Comparison of ENCODE assay signal across 24 cellular contexts in the genomic region with DNA sequence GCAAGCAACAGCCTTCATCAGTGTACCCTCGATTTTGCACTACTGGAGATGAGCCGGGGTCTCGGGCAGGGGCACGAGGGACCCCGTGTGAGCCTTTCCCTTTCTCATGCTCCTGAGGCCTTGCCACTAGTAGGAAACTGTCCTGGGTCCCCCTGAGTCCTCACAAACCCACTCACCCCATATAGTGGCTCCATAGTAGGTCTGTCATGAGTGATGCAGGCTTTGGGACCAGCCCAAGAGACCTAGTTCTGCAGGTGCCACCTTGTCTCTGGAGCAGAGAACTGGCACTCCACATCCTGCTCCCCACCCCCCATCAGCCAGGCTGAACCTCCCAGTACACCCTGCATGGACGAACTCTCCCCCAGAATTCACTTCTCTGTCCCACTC.
"Had no signal": no experiment of that assay in that cellular context is flagged by ENCODE, and none has a peak within 500 bp of the region (broad histone marks: within the 10 kb centered on the region; RNA-seq: fewer than 3 reads in every experiment).

No MANE protein-coding gene starts in this region.

- H3K27ac ChIP-seq: body of pancreas, ovary, prostate gland, skin epidermis had no signal

- H3K9me3 Mint-ChIP-seq: activated naive CD4-positive, alpha-beta T cell treated with anti-CD3 and anti-CD28 coated beads, Interleukin-2, amount 50 U/mL, for 24 hours; activated T-helper 1 cell treated with anti-CD3 and anti-CD28 coated beads, Interleukin-12 subunit alpha, Interleukin-12 subunit beta, Interleukin-2, Interleukin-4 antibody, amounts not matched to agents 30 ng/mL and 10 ng/mL and 1 ng/mL, durations not matched to agents 14 hours and 24 hours and 36 hours; mesothelial cell of epicardium; natural killer cell; stimulated activated naive CD8-positive, alpha-beta T cell treated with anti-CD3 and anti-CD28 coated beads, Interleukin-15, Interleukin-2, amounts not matched to agents 100 ng/mL and 50 ng/mL, for 24 hours; T-helper 2 cell treated with Interferon-gamma antibody and Interleukin-4, amounts not matched to agents 5 μg/mL and 100 μg/mL, for 36 hours had no signal

- H3K4me1 ChIP-seq: body of pancreas, prostate gland had no signal

- DNase-seq: activated CD4-positive, alpha-beta T cell treated with anti-CD3 and anti-CD28 coated beads for 1 hour; activated CD4-positive, alpha-beta T cell treated with anti-CD3 and anti-CD28 coated beads, Interleukin-2, amount 50 U/mL, for 1 hour; activated CD8-positive, alpha-beta T cell treated with anti-CD3 and anti-CD28 coated beads, Interleukin-2, amount 10 ng/mL, durations not matched to agents 7 days and 5 days; activated gamma-delta T cell treated with Interleukin-2 at 50 U/mL for 16 hours; anterior cingulate cortex; body of pancreas; central memory CD4-positive, alpha-beta T cell; dermis blood vessel endothelial cell; effector CD8-positive, alpha-beta T cell; head of caudate nucleus; islet precursor cell; natural killer cell; ovary; stimulated activated CD4-positive, alpha-beta T cell treated with anti-CD3 and anti-CD28 coated beads, Interleukin-1b, Interleukin-23, amount 100 ng/mL, for 48 hours; substantia nigra had no signal

- H3K36me3 ChIP-seq: ovary, prostate gland had no signal

- H3K9me3 ChIP-seq: body of pancreas, ovary, prostate gland, thyroid gland had no signal

- H3K4me3 Mint-ChIP-seq: activated CD8-positive, alpha-beta T cell treated with anti-CD3 and anti-CD28 coated beads, Interleukin-2, amount 10 ng/mL, durations not matched to agents 7 days and 5 days; activated naive CD4-positive, alpha-beta T cell treated with anti-CD3 and anti-CD28 coated beads, Interleukin-2, amount 50 U/mL, for 24 hours; activated T-helper 1 cell treated with anti-CD3 and anti-CD28 coated beads, Interleukin-12 subunit alpha, Interleukin-12 subunit beta, Interleukin-2, Interleukin-4 antibody, amounts not matched to agents 30 ng/mL and 10 ng/mL and 1 ng/mL, durations not matched to agents 14 hours and 24 hours and 36 hours; mesothelial cell of epicardium; natural killer cell; stimulated activated naive CD8-positive, alpha-beta T cell treated with anti-CD3 and anti-CD28 coated beads, Interleukin-15, Interleukin-2, amounts not matched to agents 100 ng/mL and 50 ng/mL, for 24 hours; T-helper 2 cell treated with Interferon-gamma antibody and Interleukin-4, amounts not matched to agents 5 μg/mL and 100 μg/mL, for 36 hours had no signal

- H3K4me3 ChIP-seq: body of pancreas, ovary, prostate gland, skin epidermis, thyroid gland had no signal

- H3K27me3 ChIP-seq: body of pancreas, ovary, thyroid gland had no signal

- H3K27ac Mint-ChIP-seq: activated CD8-positive, alpha-beta T cell treated with anti-CD3 and anti-CD28 coated beads, Interleukin-2, amount 10 ng/mL, durations not matched to agents 7 days and 5 days; activated naive CD4-positive, alpha-beta T cell treated with anti-CD3 and anti-CD28 coated beads, Interleukin-2, amount 50 U/mL, for 24 hours; activated T-helper 1 cell treated with anti-CD3 and anti-CD28 coated beads, Interleukin-12 subunit alpha, Interleukin-12 subunit beta, Interleukin-2, Interleukin-4 antibody, amounts not matched to agents 30 ng/mL and 10 ng/mL and 1 ng/mL, durations not matched to agents 14 hours and 24 hours and 36 hours; mesothelial cell of epicardium; natural killer cell; stimulated activated naive CD8-positive, alpha-beta T cell treated with anti-CD3 and anti-CD28 coated beads, Interleukin-15, Interleukin-2, amounts not matched to agents 100 ng/mL and 50 ng/mL, for 24 hours; T-helper 2 cell treated with Interferon-gamma antibody and Interleukin-4, amounts not matched to agents 5 μg/mL and 100 μg/mL, for 36 hours had no signal

- ATAC-seq: activated CD8-positive, alpha-beta T cell treated with anti-CD3 and anti-CD28 coated beads, Interleukin-2, amount 10 ng/mL, durations not matched to agents 7 days and 5 days; body of pancreas; esophagus mucosa; natural killer cell had no signal

- H3K4me1 Mint-ChIP-seq: activated naive CD4-positive, alpha-beta T cell treated with anti-CD3 and anti-CD28 coated beads, Interleukin-2, amount 50 U/mL, for 24 hours had no signal

- H3K27me3 Mint-ChIP-seq: activated naive CD4-positive, alpha-beta T cell treated with anti-CD3 and anti-CD28 coated beads, Interleukin-2, amount 50 U/mL, for 24 hours; stimulated activated naive CD8-positive, alpha-beta T cell treated with anti-CD3 and anti-CD28 coated beads, Interleukin-15, Interleukin-2, amounts not matched to agents 100 ng/mL and 50 ng/mL, for 24 hours had no signal

- H3K36me3 Mint-ChIP-seq: activated naive CD4-positive, alpha-beta T cell treated with anti-CD3 and anti-CD28 coated beads, Interleukin-2, amount 50 U/mL, for 24 hours; natural killer cell had no signal
